16 cellular contexts compared by ENCODE assay signal in genomic region chr2:127670055-127670956, GRCh38. TPM values are rescaled to one million over a fixed set of nuclear protein-coding genes. Genes with fewer than 3 reads are reported as not detected.
DNase-seq lines count a peak whose midpoint lies in the region; ATAC-seq and TF ChIP-seq lines count a peak whose summit lies in the region.
"Had no signal": no experiment of that assay in that cellular context is flagged by ENCODE, and none has a peak within 500 bp of the region (broad histone marks: within the 10 kb centered on the region; RNA-seq: fewer than 3 reads in every experiment).

No MANE protein-coding gene starts in this region.

- in situ Hi-C loops in transverse colon (cut with MboI; ENCODE audit: low pct_ligation_motif_present in 1 of 4, low pct_unique_long_range_greater_than_20kb in 1 of 4, low sequenced_read_pairs in 3 of 4) = no loop called here

- TF ChIP-seq CTCF in ascending aorta (IDR thresholded peaks at IDR 0.05) (no peak), osteoblast (IDR thresholded peaks at IDR 0.05; ENCODE audit: extremely low read depth, low read depth, low read length) (no peak), transverse colon (IDR thresholded peaks at IDR 0.05) (no peak)

- TF ChIP-seq POLR2A in transverse colon (IDR thresholded peaks at IDR 0.05) = no peak

- WGBS in transverse colon (ENCODE audit: low coverage in 1 of 2), 2 donors = 55 to 64% methylated on average over 6 to 10 of the region's 10 CpGs

- H3K9me3 ChIP-seq in ascending aorta (no peaks in the 10 kb centered on the region), osteoblast (ENCODE audit: low read depth, low read length) (no peaks in the 10 kb centered on the region), transverse colon (no peaks in the 10 kb centered on the region)

- H3K27ac ChIP-seq in ascending aorta (peak overlapping the region; percentile 35 to 89), osteoblast (ENCODE audit: low read depth, low read length) (no peak overlapping the region), transverse colon (peak overlapping the region; percentile 84 to 95 (median 86))
- H3K27ac ChIP-seq: C4-2B had no signal

- H3K4me3 ChIP-seq in ascending aorta (no peak overlapping the region), osteoblast (ENCODE audit: insufficient read depth, low read length) (no peak overlapping the region), transverse colon (no peak overlapping the region)

- intact Hi-C loops in left ventricle myocardium superior (cut with micrococcal nuclease) = no loop called here
- intact Hi-C loops in Right ventricle myocardium superior (cut with DNase I) = no loop called here
- intact Hi-C loops in ascending aorta (cut with DNase I) = loop anchor here (5.0 to 10.0 kb wide), 2 partner anchors 33 to 286 kb away; partner anchors contain the start of gene MAP3K2
- intact Hi-C loops in transverse colon (cut with DNase I; ENCODE audit: low total_unique reads) = no loop called here

- H3K36me3 ChIP-seq in ascending aorta (no peaks in the 10 kb centered on the region), osteoblast (ENCODE audit: insufficient read depth, low read length) (no peaks in the 10 kb centered on the region), transverse colon (no peaks in the 10 kb centered on the region)

- no peak for ATAC-seq in left ventricle myocardium superior
- ATAC-seq in Right ventricle myocardium superior (ENCODE audit: poor library complexity) = no peak
- ATAC-seq in HG03175 (IDR thresholded peaks at IDR 0.05; ENCODE audit: unreplicated experiment) = no peak
- ATAC-seq in HG03439 (IDR thresholded peaks at IDR 0.05; ENCODE audit: unreplicated experiment) = no peak
- no peak for ATAC-seq in HG02798 (IDR thresholded peaks at IDR 0.05; ENCODE audit: poor library complexity, unreplicated experiment)

- peaks cover 6% of the 10 kb centered on the region for H4K20me1 ChIP-seq in osteoblast (ENCODE audit: insufficient read depth, low read length)

- peaks cover 2 to 39% of the 10 kb centered on the region in 2 donors for H3K4me1 ChIP-seq in ascending aorta
- no peaks in the 10 kb centered on the region for H3K4me1 ChIP-seq in osteoblast (ENCODE audit: insufficient read depth, low read length)
- H3K4me1 ChIP-seq in transverse colon = peaks cover 0 to 21% (median 13%) of the 10 kb centered on the region in 4 donors

- H3K4me2 ChIP-seq in osteoblast (ENCODE audit: insufficient read depth, low read length) = no peak overlapping the region

- H2AFZ ChIP-seq in osteoblast (ENCODE audit: low read length) = no peak overlapping the region

- H3K79me2 ChIP-seq in osteoblast (ENCODE audit: insufficient read depth, low read length) = no peaks in the 10 kb centered on the region

- TF ChIP-seq EP300 in transverse colon (IDR thresholded peaks at IDR 0.05; ENCODE audit: low read depth) = no peak

- no peaks in the 10 kb centered on the region for H3K27me3 ChIP-seq in ascending aorta
- H3K27me3 ChIP-seq in osteoblast (ENCODE audit: insufficient read depth, low read length) = peaks cover 40% of the 10 kb centered on the region
- H3K27me3 ChIP-seq in transverse colon = peaks cover 70% of the 10 kb centered on the region

- peak; percentile 15 for DNase-seq in left ventricle myocardium superior
- DNase-seq in Right ventricle myocardium superior = no peak
- DNase-seq in ascending aorta (ENCODE audit: low spot score in 2 of 2) = no peak
- peak; percentile 84 for DNase-seq in osteoblast (ENCODE audit: insufficient read length, low spot score, missing footprints)
- DNase-seq in transverse colon = no peak
- DNase-seq: H7; NCI-H1930; NCI-H2171; NCI-H446; NCI-H69; NK-92 treated with Interleukin-12 subunit alpha and Interleukin-12 subunit beta, amount 100 ng/mL, for 24 hours; SIG-M5 had no signal

RNA-seq across cellular contexts. Expression of gene LIMS2, which starts 5.0 kb away (rescaled TPM):
- total RNA-seq in left ventricle myocardium superior (274 TPM), Right ventricle myocardium superior (237 TPM), ascending aorta (169 TPM), osteoblast (11.2 and 14.8 TPM in 2 replicates), transverse colon (100 to 1,000 TPM in 2 of 4 donors, 10 to 100 TPM in 2; 34.5 to 198 (median 91.3) TPM)

RNA-seq across cellular contexts. Expression of gene GPR17, which starts 24.4 kb away (rescaled TPM):
- total RNA-seq in left ventricle myocardium superior (0.25 TPM), Right ventricle myocardium superior (not detected), ascending aorta (not detected), osteoblast (not detected in 2 replicates), transverse colon (under 1 TPM in 1 of 4 donors, not detected in 3; 0.14 TPM)
- total RNA-seq: H7 had no signal

RNA-seq across cellular contexts. Expression of gene SFT2D3, which starts 31.0 kb away (rescaled TPM):
- total RNA-seq in left ventricle myocardium superior (3.1 TPM), Right ventricle myocardium superior (3.2 TPM), ascending aorta (8.3 TPM), osteoblast (5.8 and 6.5 TPM in 2 replicates), transverse colon (10 to 100 TPM in 1 of 4 donors, 1 to 10 TPM in 3; 6.8 to 13.7 (median 8.3) TPM)

Comparison
In these comparisons a context has a peak if more than half of its experiments do, and no peak if none do; other contexts are left out.
1. DNase-seq: peak in left ventricle myocardium superior (single experiment) and osteoblast (single experiment); none in Right ventricle myocardium superior (single experiment), ascending aorta (0 of 2) and transverse colon (single experiment).